28 cellular contexts compared by ENCODE assay signal in genomic region chr12:113866496-113866895, GRCh38.
"Had no signal": no experiment of that assay in that cellular context is flagged by ENCODE, and none has a peak within 500 bp of the region (broad histone marks: within the 10 kb centered on the region; RNA-seq: fewer than 3 reads in every experiment).

No MANE protein-coding gene starts in this region.

- H3K27ac ChIP-seq: KMS-11 had no signal

- H3K4me2 ChIP-seq: KMS-11 had no signal

- H3K4me3 ChIP-seq: MG63 had no signal

- H3K27me3 ChIP-seq: MG63 had no signal

- DNase-seq: Karpas-422, MG63, MM.1S, MV-4-11, NCI-H1048, NCI-H1092, NCI-H1105, NCI-H1417 treated with DMSO at 0.1 percent for 48 hours, NCI-H1436, NCI-H1436 treated with DMSO at 0.1 percent for 48 hours, NCI-H146, NCI-H1694, NCI-H1694 treated with DMSO at 0.1 percent for 48 hours, NCI-H187, NCI-H187 treated with DMSO at 0.1 percent for 48 hours, NCI-H1930, NCI-H2029, NCI-H2029 treated with DMSO at 0.1 percent for 48 hours, NCI-H2081, NCI-H2081 treated with DMSO at 0.1 percent for 48 hours, NCI-H2107, NCI-H2171, NCI-H2227 treated with DMSO at 0.1 percent for 48 hours, NCI-H226, NCI-H345, NCI-H446, NCI-H446 treated with DMSO at 0.1 percent for 48 hours had no signal

- H3K9me3 ChIP-seq: MG63 had no signal

- H3K36me3 ChIP-seq: MG63 had no signal
